ENCODE assay signal across 8 cellular contexts in genomic region chr16:67514382-67514828, GRCh38. TPM values are rescaled to one million over a fixed set of nuclear protein-coding genes. Genes with fewer than 3 reads are reported as not detected.
DNase-seq lines count a peak whose midpoint lies in the region; ATAC-seq, FAIRE-seq and TF ChIP-seq lines count a peak whose summit lies in the region.

No MANE protein-coding gene starts in this region.

- ATAC-seq in A549 (peak; percentile 82 to 86), HG03354 (IDR thresholded peaks at IDR 0.05; ENCODE audit: poor library complexity, severe bottlenecking, unreplicated experiment) (peak; percentile 55)

- H3K4me1 ChIP-seq in A549 (peaks cover 30% of the 10 kb centered on the region), OCI-LY1 (ENCODE audit: insufficient read depth, low read length, severe bottlenecking) (peaks cover 21% of the 10 kb centered on the region)

- no peaks in the 10 kb centered on the region for H4K20me1 ChIP-seq in OCI-LY1 (ENCODE audit: insufficient read depth, low read length)

- H3K36me3 Mint-ChIP-seq in nephron (ENCODE audit: low read depth): no peaks in the 10 kb centered on the region

- H3K4me3 ChIP-seq in A549 (no peak overlapping the region), OCI-LY1 (ENCODE audit: low read depth, low read length, poor library complexity, severe bottlenecking) (no peak overlapping the region), epithelial cell of proximal tubule (ENCODE audit: low read depth, low read length) (no peak overlapping the region)

- H3K9me3 Mint-ChIP-seq in nephron: no peaks in the 10 kb centered on the region

- peak overlapping the region; percentile 42; the same call in 2 of the 3 replicates for H3K4me2 ChIP-seq in A549
- H3K4me2 ChIP-seq in OCI-LY1 (ENCODE audit: low read length): no peak overlapping the region

- TF ChIP-seq CTCF in A549 (IDR thresholded peaks at IDR 0.05) (peak; percentile 79), GM13977 (IDR thresholded peaks at IDR 0.05; ENCODE audit: extremely low read depth, insufficient read depth, missing control alignments) (peak; percentile 77), OCI-LY1 (IDR thresholded peaks at IDR 0.05; ENCODE audit: low read length) (peak; percentile 62; the same call in 1 of the 2 replicates), epithelial cell of proximal tubule (conservative IDR thresholded peaks at IDR 0.05; ENCODE audit: low read depth, low read length) (peak; percentile 72), nephron (IDR thresholded peaks at IDR 0.05; ENCODE audit: unreplicated experiment in 3 of 3) (peak; percentile 57 to 70 (median 68))

- H3K27me3 Mint-ChIP-seq in nephron (ENCODE audit: low read depth): no peaks in the 10 kb centered on the region

- 2% methylated on average over 8 of the region's 8 CpGs for WGBS in A549 (ENCODE audit: missing lambda C conversion rate)

- H3K9me2 ChIP-seq in OCI-LY1 (ENCODE audit: low read depth, low read length): no peaks in the 10 kb centered on the region

- H3K36me3 ChIP-seq in OCI-LY1 (ENCODE audit: insufficient read depth, low read length): no peaks in the 10 kb centered on the region

- peak overlapping the region; percentile 15 to 43; a peak in 4 of 6 replicates for H3K27ac ChIP-seq in A549
- H3K27ac ChIP-seq in OCI-LY1 (ENCODE audit: low read depth, low read length, poor library complexity, severe bottlenecking): no peak overlapping the region
- no peak overlapping the region for H3K27ac ChIP-seq in substantia nigra (ENCODE audit: low read depth, low read length, poor library complexity, severe bottlenecking)

- TF ChIP-seq POLR2A in A549 (IDR thresholded peaks at IDR 0.05; ENCODE audit: low read length): no peak

- TF ChIP-seq RAD21 in A549 (conservative IDR thresholded peaks at IDR 0.05 in 1 of 2, IDR thresholded peaks at IDR 0.05 in 1 of 2): peak; percentile 71

- H3K27me3 ChIP-seq in OCI-LY1 (ENCODE audit: insufficient read depth, low read length): no peaks in the 10 kb centered on the region; the same call in 1 of the 2 replicates

- H3K9ac ChIP-seq in OCI-LY1 (ENCODE audit: low read length): no peak overlapping the region

- TF ChIP-seq EP300 in A549 (IDR thresholded peaks at IDR 0.05): no peak

- CTCF ChIA-PET in A549 (lab: Yijun Ruan, JAX): interaction anchor here (0.6 to 11.1 kb wide), 31 partner anchors 7 to 290 kb away, joined by 3 to 278 read pairs (median 4); partner anchors contain the start of genes AGRP, ATP6V0D1, CTCF and PARD6A

- H3F3A ChIP-seq in OCI-LY1 (ENCODE audit: insufficient read depth, low read length): no peaks in the 10 kb centered on the region

- H3K79me2 ChIP-seq in OCI-LY1 (ENCODE audit: insufficient read depth, low read length): no peaks in the 10 kb centered on the region

- POLR2A ChIA-PET in A549 (lab: Yijun Ruan, JAX): no interaction called here

- no peaks in the 10 kb centered on the region for H3K9me3 ChIP-seq in A549
- H3K9me3 ChIP-seq in OCI-LY1 (ENCODE audit: low read length): no peaks in the 10 kb centered on the region

- H2AFZ ChIP-seq in OCI-LY1 (ENCODE audit: low read length): no peak overlapping the region

- in situ Hi-C loops in GM13977 (cut with MboI; ENCODE audit: low pct_unique_long_range_greater_than_20kb, low sequenced_read_pairs, unreplicated experiment): no loop called here

- FAIRE-seq in A549 (lab: Jason Lieb, UNC): no peak

- no peak overlapping the region for H3K4me3 Mint-ChIP-seq in nephron

- H3K27ac Mint-ChIP-seq in nephron: peak overlapping the region in 2 of 3 experiments; percentile 34 to 72

- DNase-seq in A549 (ENCODE audit: low read depth in 1 of 2, low spot score in 1 of 2) (peak; percentile 69 to 89), GM13977 (ENCODE audit: low spot score) (peak; percentile 70), epithelial cell of proximal tubule (ENCODE audit: low read depth) (no peak), substantia nigra (lab: John Stamatoyannopoulos, UW) (peak in 29 of 49 donors; percentile 1 to 67 (median 34))
- peak; percentile 29 to 45 (median 39) for DNase-seq in activated CD8-positive, alpha-beta memory T cell treated with anti-CD3 and anti-CD28 coated beads for 48 hours (ENCODE audit: low read depth in 2 of 3, low spot score in 2 of 3)

- H3K4me1 Mint-ChIP-seq in nephron: peaks cover 8% of the 10 kb centered on the region

TF ChIP-seq in A549, 52 proteins besides CTCF, POLR2A, EP300 and RAD21:
- TF ChIP-seq MAFK (IDR thresholded peaks at IDR 0.05; ENCODE audit: partially characterized antibody): peak; percentile 40
- TF ChIP-seq REST (IDR thresholded peaks at IDR 0.05): no peak
- TF ChIP-seq ZFP36 (IDR thresholded peaks at IDR 0.05; ENCODE audit: borderline replicate concordance, partially characterized antibody): no peak
- no peak for TF ChIP-seq JUNB (IDR thresholded peaks at IDR 0.05)
- TF ChIP-seq CHD2 (IDR thresholded peaks at IDR 0.05; ENCODE audit: low read length, partially characterized antibody): no peak
- no peak for TF ChIP-seq POLR2AphosphoS2 (conservative IDR thresholded peaks at IDR 0.05; ENCODE audit: low read length)
- TF ChIP-seq SMC3 (IDR thresholded peaks at IDR 0.05): peak; percentile 84
- TF ChIP-seq FOSB (CRISPR knock-in tag; IDR thresholded peaks at IDR 0.05): no peak
- peak; percentile 22 to 78; a peak in 3 of 4 replicates for TF ChIP-seq CEBPB (IDR thresholded peaks at IDR 0.05)

RNA-seq across cellular contexts. Expression of gene RIPOR1, which starts 14.2 kb away (rescaled TPM):
- polyA plus RNA-seq in A549 (2011; rRNA removed) (5.6 and 7.2 TPM in 2 replicates), A549 (2017; fragmentation: RNase III; extraction: RNeasy Plus Mini Kit Qiagen cat#74134 plus additional on column Dnase treatment) (22.5 to 24.7 TPM (median 23.0 TPM) in 3 replicates)
- 16.2 and 18.1 TPM in 2 replicates for polyA plus RNA-seq in A549 (2012; cell fraction: cytosol; rRNA removed)
- polyA plus RNA-seq in A549 (2012; cell fraction: nucleus; rRNA removed): 48.3 and 50.0 TPM in 2 replicates
- polyA minus RNA-seq in A549 (2011; rRNA and poly(A)+ RNA removed): 9.3 and 12.8 TPM in 2 replicates
- total RNA-seq in epithelial cell of proximal tubule: 44.5 and 74.9 TPM in 2 replicates

RNA-seq across cellular contexts. Expression of gene AGRP, which starts 31.1 kb away (rescaled TPM):
- not detected in 2 replicates for polyA plus RNA-seq in A549 (2011; rRNA removed)
- not detected in 2 replicates for polyA plus RNA-seq in A549 (2012; cell fraction: cytosol; rRNA removed)
- polyA plus RNA-seq in A549 (2012; cell fraction: nucleus; rRNA removed): not detected in 2 replicates
- not detected in 3 replicates for polyA plus RNA-seq in A549 (2017; fragmentation: RNase III; extraction: RNeasy Plus Mini Kit Qiagen cat#74134 plus additional on column Dnase treatment)
- polyA minus RNA-seq in A549 (2011; rRNA and poly(A)+ RNA removed): not detected in 2 replicates
- total RNA-seq in epithelial cell of proximal tubule: not detected in 2 replicates

RNA-seq across cellular contexts. Expression of gene ATP6V0D1, which starts 33.4 kb away (rescaled TPM):
- polyA plus RNA-seq in A549 (2011; rRNA removed) (45.6 and 45.7 TPM in 2 replicates), A549 (2017; fragmentation: RNase III; extraction: RNeasy Plus Mini Kit Qiagen cat#74134 plus additional on column Dnase treatment) (96.5 to 103 TPM (median 101 TPM) in 3 replicates)
- 95.8 and 108 TPM in 2 replicates for polyA plus RNA-seq in A549 (2012; cell fraction: cytosol; rRNA removed)
- 119 and 120 TPM in 2 replicates for polyA plus RNA-seq in A549 (2012; cell fraction: nucleus; rRNA removed)
- 112 and 120 TPM in 2 replicates for polyA minus RNA-seq in A549 (2011; rRNA and poly(A)+ RNA removed)
- 97.9 and 120 TPM in 2 replicates for total RNA-seq in epithelial cell of proximal tubule

RNA-seq across cellular contexts. Expression of gene CTCF, which starts 47.9 kb away (rescaled TPM):
- polyA plus RNA-seq in A549 (2011; rRNA removed): 51.5 and 58.4 TPM in 2 replicates
- 25.3 and 26.9 TPM in 2 replicates for polyA plus RNA-seq in A549 (2012; cell fraction: cytosol; rRNA removed)
- 17.0 and 22.5 TPM in 2 replicates for polyA plus RNA-seq in A549 (2012; cell fraction: nucleus; rRNA removed)
- 38.6 to 42.5 TPM (median 40.8 TPM) in 3 replicates for polyA plus RNA-seq in A549 (2017; fragmentation: RNase III; extraction: RNeasy Plus Mini Kit Qiagen cat#74134 plus additional on column Dnase treatment)
- 51.4 and 53.3 TPM in 2 replicates for polyA minus RNA-seq in A549 (2011; rRNA and poly(A)+ RNA removed)
- 25.9 and 32.0 TPM in 2 replicates for total RNA-seq in epithelial cell of proximal tubule

Comparison
In these comparisons a context has a peak if more than half of its experiments do, and no peak if none do; other contexts are left out.
1. H3K27ac ChIP-seq: peak in A549 (2 of 2); none in OCI-LY1 (single experiment) and substantia nigra (single experiment).
2. Peak in every context shown above with its lines, with median percentiles within 50 percentile points of each other: CTCF ChIP-seq.